13 cellular contexts compared by ENCODE assay signal in genomic region chr7:151304856-151305255, GRCh38. TPM values are rescaled to one million over a fixed set of nuclear protein-coding genes. Genes with fewer than 3 reads are reported as not detected.
A peak's percentile ranks its signal among the peaks of the same experiment; 100 is the strongest.
DNase-seq lines count a peak whose midpoint lies in the region; ATAC-seq and TF ChIP-seq lines count a peak whose summit lies in the region.
"Had no signal": no experiment of that assay in that cellular context is flagged by ENCODE, and none has a peak within 500 bp of the region (broad histone marks: within the 10 kb centered on the region; RNA-seq: fewer than 3 reads in every experiment).

No MANE protein-coding gene starts in this region.

- H2AFZ ChIP-seq in fibroblast of lung (ENCODE audit: low read length), result peak overlapping the region; percentile 61

- H3K27me3 ChIP-seq in fibroblast of lung (ENCODE audit: control insufficient read depth, insufficient read depth, low read length) (peaks cover 14% of the 10 kb centered on the region), skeletal muscle satellite cell (ENCODE audit: control insufficient read depth, insufficient read depth, low read length) (peaks cover 55% of the 10 kb centered on the region), BE2C (peaks cover 27% of the 10 kb centered on the region)

- no peaks in the 10 kb centered on the region for H3K79me2 ChIP-seq in fibroblast of lung (ENCODE audit: control insufficient read depth, insufficient read depth, low read length)

- no peak overlapping the region for H3K27ac ChIP-seq in fibroblast of lung (ENCODE audit: insufficient read depth, low read length)
- H3K27ac ChIP-seq: tibial nerve had no signal

- H3K9ac ChIP-seq in fibroblast of lung (ENCODE audit: insufficient read depth, low read length) (no peak overlapping the region), skeletal muscle satellite cell (ENCODE audit: low read depth, low read length) (no peak overlapping the region)

- H3K4me3 ChIP-seq in fibroblast of lung (replicated peaks in 1 of 4; ENCODE audit: control extremely low read depth in 1 of 4, insufficient read depth in 1 of 4, low read depth in 3 of 4, low read length in 4 of 4) (peak overlapping the region in 1 of 4 experiments; percentile 27), skeletal muscle satellite cell (ENCODE audit: low read length) (no peak overlapping the region), BE2C (ENCODE audit: low read depth, low read length) (no peak overlapping the region)
- H3K4me3 ChIP-seq: tibial nerve had no signal

- intact Hi-C loops in Right ventricle myocardium superior (cut with DNase I), result loop anchor here (5.0 kb wide), 2 partner anchors 58 to 183 kb away; partner anchors contain the start of gene SMARCD3
- intact Hi-C loops in left ventricle myocardium superior (cut with micrococcal nuclease), result no loop called here

- ATAC-seq in Right ventricle myocardium superior (ENCODE audit: poor library complexity) (peak; percentile 12), left ventricle myocardium superior (no peak), GM18873 (IDR thresholded peaks at IDR 0.05; ENCODE audit: low FRiP score, unreplicated experiment) (no peak)

- TF ChIP-seq CTCF in fibroblast of lung (conservative IDR thresholded peaks at IDR 0.05 in 1 of 2, IDR thresholded peaks at IDR 0.05 in 1 of 2; ENCODE audit: low read depth in 1 of 2, low read length in 2 of 2) (no peak), BE2C (IDR thresholded peaks at IDR 0.05; ENCODE audit: low read depth, low read length) (no peak)

- H4K20me1 ChIP-seq in fibroblast of lung (ENCODE audit: control insufficient read depth, extremely low read depth, insufficient read depth, low read length), result no peaks in the 10 kb centered on the region

- DNase-seq in Right ventricle myocardium superior (no peak), left ventricle myocardium superior (no peak), NCI-H2227 (lab: John Stamatoyannopoulos, UW; ENCODE audit: unreplicated experiment) (peak; percentile 85), fibroblast of lung (ENCODE audit: low read depth in 2 of 2) (no peak), NCI-H2081 treated with DMSO at 0.1 percent for 48 hours (lab: John Stamatoyannopoulos, UW) (no peak), BE2C (no peak)
- DNase-seq: Kasumi-1; midbrain; SHP77; stimulated activated CD4-positive, alpha-beta T cell treated with anti-CD3 and anti-CD28 coated beads, Interleukin-2, amount 100 ng/mL, for 24 hours had no signal

- H3K4me2 ChIP-seq in fibroblast of lung (ENCODE audit: extremely low read depth, insufficient read depth, low read length), result peak overlapping the region; percentile 74
- H3K4me2 ChIP-seq in skeletal muscle satellite cell (ENCODE audit: low read length), result peak overlapping the region; percentile 54

- H3K36me3 ChIP-seq in fibroblast of lung (ENCODE audit: control insufficient read depth, insufficient read depth, low read length), result no peaks in the 10 kb centered on the region
- no peaks in the 10 kb centered on the region for H3K36me3 ChIP-seq in skeletal muscle satellite cell (ENCODE audit: insufficient read depth, low read length)
- no peaks in the 10 kb centered on the region for H3K36me3 ChIP-seq in BE2C
- H3K36me3 ChIP-seq: tibial nerve had no signal

- H3K4me1 ChIP-seq in fibroblast of lung (ENCODE audit: control insufficient read depth, extremely low read depth, insufficient read depth, low read length) (peaks cover 9% of the 10 kb centered on the region), skeletal muscle satellite cell (ENCODE audit: control insufficient read depth, insufficient read depth, low read length) (peaks cover 7% of the 10 kb centered on the region), BE2C (no peaks in the 10 kb centered on the region)

- H3K9me3 ChIP-seq in fibroblast of lung (ENCODE audit: control insufficient read depth, insufficient read depth, low read depth, low read length) (no peaks in the 10 kb centered on the region), skeletal muscle satellite cell (replicated peaks; ENCODE audit: low read length) (no peaks in the 10 kb centered on the region), BE2C (no peaks in the 10 kb centered on the region)
- H3K9me3 ChIP-seq: tibial nerve had no signal

RNA-seq across cellular contexts. Expression of gene NUB1, which starts 36.8 kb away (rescaled TPM):
- total RNA-seq in Right ventricle myocardium superior, result 30.8 TPM
- 36.5 TPM for total RNA-seq in left ventricle myocardium superior
- 42.9 and 44.4 TPM in 2 replicates for total RNA-seq in fibroblast of lung
- polyA plus RNA-seq in fibroblast of lung, result 59.4 and 77.7 TPM in 2 replicates
- 43.6 and 54.4 TPM in 2 replicates for polyA plus RNA-seq in fibroblast of lung (2012)
- polyA minus RNA-seq in fibroblast of lung (ENCODE audit: low replicate concordance), result 21.0 and 25.3 TPM in 2 replicates
- 21.4 and 28.4 TPM in 2 replicates for total RNA-seq in skeletal muscle satellite cell (2012; rRNA removed)
- 32.4 TPM for polyA plus RNA-seq in BE2C (2012; ENCODE audit: insufficient read depth, insufficient read length, low read depth)

RNA-seq across cellular contexts. Expression of gene SMARCD3, which starts 56.4 kb away (rescaled TPM):
- 131 TPM for total RNA-seq in Right ventricle myocardium superior
- total RNA-seq in left ventricle myocardium superior, result 132 TPM
- 23.8 and 27.0 TPM in 2 replicates for total RNA-seq in fibroblast of lung
- 30.7 and 30.9 TPM in 2 replicates for polyA plus RNA-seq in fibroblast of lung
- polyA plus RNA-seq in fibroblast of lung (2012), result 30.4 and 32.5 TPM in 2 replicates
- polyA minus RNA-seq in fibroblast of lung (ENCODE audit: low replicate concordance), result 41.0 and 45.7 TPM in 2 replicates
- 19.5 and 28.6 TPM in 2 replicates for total RNA-seq in skeletal muscle satellite cell (2012; rRNA removed)
- polyA plus RNA-seq in BE2C (2012; ENCODE audit: insufficient read depth, insufficient read length, low read depth), result 30.0 TPM
